Comparison of ENCODE assay signal across 1 cellular context in genomic region chr2:69538872-69539548, GRCh38.
TF ChIP-seq lines count a peak whose summit lies in the region.

No MANE protein-coding gene starts in this region.

TF ChIP-seq in HepG2, 621 proteins besides CTCF, POLR2A, EP300 and RAD21 (continued from another document and continues in another):
- TF ChIP-seq PRDM4 (CRISPR knock-in tag; IDR thresholded peaks at IDR 0.05; ENCODE audit: borderline replicate concordance) (no peak), KLF9 (CRISPR knock-in tag; IDR thresholded peaks at IDR 0.05; ENCODE audit: low read depth) (no peak), TBP (CRISPR knock-in tag; IDR thresholded peaks at IDR 0.05) (no peak), ZNF367 (CRISPR knock-in tag; IDR thresholded peaks at IDR 0.05; ENCODE audit: borderline replicate concordance) (no peak), ZNF160 (CRISPR knock-in tag; IDR thresholded peaks at IDR 0.05) (no peak), ZNF780A (CRISPR knock-in tag; IDR thresholded peaks at IDR 0.05) (no peak), TFE3 (CRISPR knock-in tag; IDR thresholded peaks at IDR 0.05) (peak; percentile 75), ZNF383 (CRISPR knock-in tag; IDR thresholded peaks at IDR 0.05; ENCODE audit: borderline replicate concordance) (no peak), TEAD3 (CRISPR knock-in tag; optimal IDR thresholded peaks at IDR 0.05; ENCODE audit: borderline replicate concordance) (peak; percentile 89), ZNF20 (CRISPR knock-in tag; IDR thresholded peaks at IDR 0.05) (no peak), GZF1 (CRISPR knock-in tag; IDR thresholded peaks at IDR 0.05) (no peak), SOX13 (IDR thresholded peaks at IDR 0.05) (no peak), SOX13 (CRISPR knock-in tag; conservative IDR thresholded peaks at IDR 0.05 in 1 of 2, IDR thresholded peaks at IDR 0.05 in 1 of 2) (no peak), AHR (CRISPR knock-in tag; IDR thresholded peaks at IDR 0.05) (no peak), ZNF816 (CRISPR knock-in tag; IDR thresholded peaks at IDR 0.05; ENCODE audit: borderline replicate concordance) (no peak), ATAD3A (CRISPR knock-in tag; IDR thresholded peaks at IDR 0.05) (no peak), KDM3A (CRISPR knock-in tag; IDR thresholded peaks at IDR 0.05; ENCODE audit: low read depth) (no peak; the same call in 1 of the 2 replicates), CENPX (CRISPR knock-in tag; IDR thresholded peaks at IDR 0.05) (no peak), SMARCC2 (IDR thresholded peaks at IDR 0.05) (no peak), ARID2 (CRISPR knock-in tag; IDR thresholded peaks at IDR 0.05; ENCODE audit: borderline replicate concordance) (no peak), ZNF772 (CRISPR knock-in tag; IDR thresholded peaks at IDR 0.05) (no peak), ZSCAN25 (CRISPR knock-in tag; IDR thresholded peaks at IDR 0.05) (peak; percentile 80; the same call in 1 of the 2 replicates), CERS6 (CRISPR knock-in tag; IDR thresholded peaks at IDR 0.05) (no peak), AFF4 (CRISPR knock-in tag; IDR thresholded peaks at IDR 0.05) (no peak), ZNF280B (CRISPR knock-in tag; IDR thresholded peaks at IDR 0.05; ENCODE audit: borderline replicate concordance) (no peak), ZNF543 (CRISPR knock-in tag; IDR thresholded peaks at IDR 0.05) (no peak), THAP7 (CRISPR knock-in tag; IDR thresholded peaks at IDR 0.05) (no peak), ZC3H13 (CRISPR knock-in tag; IDR thresholded peaks at IDR 0.05) (no peak), MYNN (CRISPR knock-in tag; IDR thresholded peaks at IDR 0.05; ENCODE audit: low read depth) (no peak), MEIS1 (CRISPR knock-in tag; IDR thresholded peaks at IDR 0.05; ENCODE audit: borderline replicate concordance) (no peak), ONECUT2 (CRISPR knock-in tag; IDR thresholded peaks at IDR 0.05) (no peak), CBFB (CRISPR knock-in tag; IDR thresholded peaks at IDR 0.05) (no peak), ZNF713 (CRISPR knock-in tag; IDR thresholded peaks at IDR 0.05) (no peak), ZEB1 (IDR thresholded peaks at IDR 0.05; ENCODE audit: insufficient replicate concordance, low read depth) (no peak), ZNF564 (CRISPR knock-in tag; IDR thresholded peaks at IDR 0.05) (no peak), RAD51 (IDR thresholded peaks at IDR 0.05; ENCODE audit: borderline replicate concordance) (no peak), MATR3 (CRISPR knock-in tag; IDR thresholded peaks at IDR 0.05) (no peak)
- TF ChIP-seq, protein P1, sequence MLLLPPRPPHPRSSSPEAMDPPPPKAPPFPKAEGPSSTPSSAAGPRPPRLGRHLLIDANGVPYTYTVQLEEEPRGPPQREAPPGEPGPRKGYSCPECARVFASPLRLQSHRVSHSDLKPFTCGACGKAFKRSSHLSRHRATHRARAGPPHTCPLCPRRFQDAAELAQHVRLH (CRISPR knock-in tag; IDR thresholded peaks at IDR 0.05; ENCODE audit: borderline replicate concordance, low read depth): peak; percentile 51
- TF ChIP-seq, protein P2, sequence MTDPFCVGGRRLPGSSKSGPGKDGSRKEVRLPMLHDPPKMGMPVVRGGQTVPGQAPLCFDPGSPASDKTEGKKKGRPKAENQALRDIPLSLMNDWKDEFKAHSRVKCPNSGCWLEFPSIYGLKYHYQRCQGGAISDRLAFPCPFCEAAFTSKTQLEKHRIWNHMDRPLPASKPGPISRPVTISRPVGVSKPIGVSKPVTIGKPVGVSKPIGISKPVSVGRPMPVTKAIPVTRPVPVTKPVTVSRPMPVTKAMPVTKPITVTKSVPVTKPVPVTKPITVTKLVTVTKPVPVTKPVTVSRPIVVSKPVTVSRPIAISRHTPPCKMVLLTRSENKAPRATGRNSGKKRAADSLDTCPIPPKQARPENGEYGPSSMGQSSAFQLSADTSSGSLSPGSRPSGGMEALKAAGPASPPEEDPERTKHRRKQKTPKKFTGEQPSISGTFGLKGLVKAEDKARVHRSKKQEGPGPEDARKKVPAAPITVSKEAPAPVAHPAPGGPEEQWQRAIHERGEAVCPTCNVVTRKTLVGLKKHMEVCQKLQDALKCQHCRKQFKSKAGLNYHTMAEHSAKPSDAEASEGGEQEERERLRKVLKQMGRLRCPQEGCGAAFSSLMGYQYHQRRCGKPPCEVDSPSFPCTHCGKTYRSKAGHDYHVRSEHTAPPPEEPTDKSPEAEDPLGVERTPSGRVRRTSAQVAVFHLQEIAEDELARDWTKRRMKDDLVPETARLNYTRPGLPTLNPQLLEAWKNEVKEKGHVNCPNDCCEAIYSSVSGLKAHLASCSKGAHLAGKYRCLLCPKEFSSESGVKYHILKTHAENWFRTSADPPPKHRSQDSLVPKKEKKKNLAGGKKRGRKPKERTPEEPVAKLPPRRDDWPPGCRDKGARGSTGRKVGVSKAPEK (CRISPR knock-in tag; IDR thresholded peaks at IDR 0.05; ENCODE audit: borderline replicate concordance): no peak
- TF ChIP-seq, protein P3, sequence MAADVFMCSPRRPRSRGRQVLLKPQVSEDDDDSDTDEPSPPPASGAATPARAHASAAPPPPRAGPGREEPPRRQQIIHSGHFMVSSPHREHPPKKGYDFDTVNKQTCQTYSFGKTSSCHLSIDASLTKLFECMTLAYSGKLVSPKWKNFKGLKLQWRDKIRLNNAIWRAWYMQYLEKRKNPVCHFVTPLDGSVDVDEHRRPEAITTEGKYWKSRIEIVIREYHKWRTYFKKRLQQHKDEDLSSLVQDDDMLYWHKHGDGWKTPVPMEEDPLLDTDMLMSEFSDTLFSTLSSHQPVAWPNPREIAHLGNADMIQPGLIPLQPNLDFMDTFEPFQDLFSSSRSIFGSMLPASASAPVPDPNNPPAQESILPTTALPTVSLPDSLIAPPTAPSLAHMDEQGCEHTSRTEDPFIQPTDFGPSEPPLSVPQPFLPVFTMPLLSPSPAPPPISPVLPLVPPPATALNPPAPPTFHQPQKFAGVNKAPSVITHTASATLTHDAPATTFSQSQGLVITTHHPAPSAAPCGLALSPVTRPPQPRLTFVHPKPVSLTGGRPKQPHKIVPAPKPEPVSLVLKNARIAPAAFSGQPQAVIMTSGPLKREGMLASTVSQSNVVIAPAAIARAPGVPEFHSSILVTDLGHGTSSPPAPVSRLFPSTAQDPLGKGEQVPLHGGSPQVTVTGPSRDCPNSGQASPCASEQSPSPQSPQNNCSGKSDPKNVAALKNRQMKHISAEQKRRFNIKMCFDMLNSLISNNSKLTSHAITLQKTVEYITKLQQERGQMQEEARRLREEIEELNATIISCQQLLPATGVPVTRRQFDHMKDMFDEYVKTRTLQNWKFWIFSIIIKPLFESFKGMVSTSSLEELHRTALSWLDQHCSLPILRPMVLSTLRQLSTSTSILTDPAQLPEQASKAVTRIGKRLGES (CRISPR knock-in tag; IDR thresholded peaks at IDR 0.05; ENCODE audit: borderline replicate concordance): no peak
- TF ChIP-seq, protein P4, sequence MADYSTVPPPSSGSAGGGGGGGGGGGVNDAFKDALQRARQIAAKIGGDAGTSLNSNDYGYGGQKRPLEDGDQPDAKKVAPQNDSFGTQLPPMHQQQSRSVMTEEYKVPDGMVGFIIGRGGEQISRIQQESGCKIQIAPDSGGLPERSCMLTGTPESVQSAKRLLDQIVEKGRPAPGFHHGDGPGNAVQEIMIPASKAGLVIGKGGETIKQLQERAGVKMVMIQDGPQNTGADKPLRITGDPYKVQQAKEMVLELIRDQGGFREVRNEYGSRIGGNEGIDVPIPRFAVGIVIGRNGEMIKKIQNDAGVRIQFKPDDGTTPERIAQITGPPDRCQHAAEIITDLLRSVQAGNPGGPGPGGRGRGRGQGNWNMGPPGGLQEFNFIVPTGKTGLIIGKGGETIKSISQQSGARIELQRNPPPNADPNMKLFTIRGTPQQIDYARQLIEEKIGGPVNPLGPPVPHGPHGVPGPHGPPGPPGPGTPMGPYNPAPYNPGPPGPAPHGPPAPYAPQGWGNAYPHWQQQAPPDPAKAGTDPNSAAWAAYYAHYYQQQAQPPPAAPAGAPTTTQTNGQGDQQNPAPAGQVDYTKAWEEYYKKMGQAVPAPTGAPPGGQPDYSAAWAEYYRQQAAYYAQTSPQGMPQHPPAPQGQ (CRISPR knock-in tag; IDR thresholded peaks at IDR 0.05; ENCODE audit: borderline replicate concordance): no peak
- TF ChIP-seq, protein P5, sequence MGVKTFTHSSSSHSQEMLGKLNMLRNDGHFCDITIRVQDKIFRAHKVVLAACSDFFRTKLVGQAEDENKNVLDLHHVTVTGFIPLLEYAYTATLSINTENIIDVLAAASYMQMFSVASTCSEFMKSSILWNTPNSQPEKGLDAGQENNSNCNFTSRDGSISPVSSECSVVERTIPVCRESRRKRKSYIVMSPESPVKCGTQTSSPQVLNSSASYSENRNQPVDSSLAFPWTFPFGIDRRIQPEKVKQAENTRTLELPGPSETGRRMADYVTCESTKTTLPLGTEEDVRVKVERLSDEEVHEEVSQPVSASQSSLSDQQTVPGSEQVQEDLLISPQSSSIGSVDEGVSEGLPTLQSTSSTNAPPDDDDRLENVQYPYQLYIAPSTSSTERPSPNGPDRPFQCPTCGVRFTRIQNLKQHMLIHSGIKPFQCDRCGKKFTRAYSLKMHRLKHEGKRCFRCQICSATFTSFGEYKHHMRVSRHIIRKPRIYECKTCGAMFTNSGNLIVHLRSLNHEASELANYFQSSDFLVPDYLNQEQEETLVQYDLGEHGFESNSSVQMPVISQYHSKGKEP (CRISPR knock-in tag; IDR thresholded peaks at IDR 0.05): no peak
